ENCODE assay signal across 15 cellular contexts in the genomic region with DNA sequence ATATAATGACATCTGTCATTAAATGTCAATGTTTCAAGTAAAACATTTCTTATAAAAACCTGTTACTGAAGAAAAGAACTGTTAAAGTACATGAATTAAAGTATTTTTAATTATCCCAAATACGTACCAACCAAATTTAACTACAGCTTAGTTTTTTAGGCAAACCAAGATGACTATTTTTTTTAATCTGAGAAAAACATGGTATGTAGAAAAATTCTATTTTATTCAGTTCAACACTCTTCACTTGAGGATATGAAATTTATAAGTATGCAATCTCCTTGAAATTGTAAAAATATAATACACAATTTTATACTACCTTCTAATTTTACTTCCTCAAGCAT.
DNase-seq lines count a peak whose midpoint lies in the region; ATAC-seq and TF ChIP-seq lines count a peak whose summit lies in the region.
"Had no signal": no experiment of that assay in that cellular context is flagged by ENCODE, and none has a peak within 500 bp of the region (broad histone marks: within the 10 kb centered on the region; RNA-seq: fewer than 3 reads in every experiment).

No MANE protein-coding gene starts in this region.

- peaks cover 12% of the 10 kb centered on the region; the same call in 1 of the 2 replicates for H4K20me1 ChIP-seq in HCT116 (ENCODE audit: insufficient read depth)

- H3K4me1 Mint-ChIP-seq in activated naive CD8-positive, alpha-beta T cell treated with anti-CD3 and anti-CD28 coated beads for 36 hours = peaks cover 46% of the 10 kb centered on the region

- H3K27ac Mint-ChIP-seq in activated naive CD8-positive, alpha-beta T cell treated with anti-CD3 and anti-CD28 coated beads for 36 hours = no peak overlapping the region

- H3K4me3 ChIP-seq in HCT116 (replicated peaks in 1 of 2; ENCODE audit: low read depth in 1 of 2, low read length in 2 of 2) = peak overlapping the region; percentile 65 to 72
- H3K4me3 ChIP-seq in fibroblast of the aortic adventitia (ENCODE audit: low read depth, low read length) = peak overlapping the region; percentile 79
- peak overlapping the region in 4 of 7 experiments; percentile 3 to 63 (median 52) for H3K4me3 ChIP-seq in skin epidermis
- H3K4me3 ChIP-seq: adrenal gland, gastroesophageal sphincter, thoracic aorta had no signal

- H3K4me1 ChIP-seq in HCT116 (ENCODE audit: control insufficient read depth in 1 of 2, insufficient read depth in 2 of 2, low read length in 2 of 2) = peaks cover 57 to 83% of the 10 kb centered on the region in 2 experiments

- H3K4me2 ChIP-seq in HCT116 (ENCODE audit: low read length) = peak overlapping the region; percentile 73

- peaks cover 20% of the 10 kb centered on the region for H3K27me3 Mint-ChIP-seq in activated naive CD8-positive, alpha-beta T cell treated with anti-CD3 and anti-CD28 coated beads for 36 hours

- peaks cover 99% of the 10 kb centered on the region for H3K79me2 ChIP-seq in HCT116 (ENCODE audit: insufficient read depth, low read length)

- no peaks in the 10 kb centered on the region for H3K9me3 Mint-ChIP-seq in activated naive CD8-positive, alpha-beta T cell treated with anti-CD3 and anti-CD28 coated beads for 36 hours

- RAD21 ChIA-PET in HCT116 (lab: Charles Lee; ENCODE audit: low non-redundant PET in 1 of 2, low total read pairs in 2 of 2, uncharacterized antibody in 2 of 2, unreplicated experiment in 2 of 2) = no interaction called here

- CTCF ChIA-PET in HCT116 (lab: Charles Lee) = interaction anchor here (1.3 kb wide), 1 partner anchor 232 kb away, joined by 3 read pairs; no protein-coding TSS in a partner anchor

- H3K9me2 ChIP-seq in HCT116 (ENCODE audit: insufficient read depth) = no peaks in the 10 kb centered on the region

- H2AFZ ChIP-seq in HCT116 (ENCODE audit: low read depth, low read length, poor library complexity, severe bottlenecking) = no peak overlapping the region

- H3K36me3 ChIP-seq in HCT116 (ENCODE audit: control insufficient read depth in 1 of 2, insufficient read depth in 2 of 2, low read length in 2 of 2) = peaks cover 13 to 39% of the 10 kb centered on the region in 2 experiments; a peak in 3 of 4 replicates
- H3K36me3 ChIP-seq: adrenal gland, gastroesophageal sphincter, thoracic aorta had no signal

- intact Hi-C loops in HCT116 (cut with micrococcal nuclease) = no loop called here

- TF ChIP-seq RAD21 in HCT116 (IDR thresholded peaks at IDR 0.05; ENCODE audit: low read depth) = no peak

- TF ChIP-seq CTCF in HCT116 (IDR thresholded peaks at IDR 0.05 in 2 of 3, conservative IDR thresholded peaks at IDR 0.05 in 1 of 3; ENCODE audit: borderline replicate concordance in 1 of 3, insufficient read depth in 1 of 3, low read depth in 2 of 3, low read length in 2 of 3) (no peak), fibroblast of the aortic adventitia (IDR thresholded peaks at IDR 0.05; ENCODE audit: insufficient read depth, low read length) (no peak)

- BruUV-seq in HCT116 (replicated peaks; lab: Mats Ljungman, UMichigan) = no TSS peak

- no peaks in the 10 kb centered on the region for H3K9me3 ChIP-seq in HCT116 (ENCODE audit: control insufficient read depth in 1 of 2, insufficient read depth in 1 of 2, low read depth in 1 of 2, low read length in 2 of 2)
- H3K9me3 ChIP-seq: adrenal gland, gastroesophageal sphincter, thoracic aorta had no signal

- no peaks in the 10 kb centered on the region for H3K27me3 ChIP-seq in HCT116 (ENCODE audit: insufficient read depth, low read length)

- POLR2A ChIA-PET in HCT116 (lab: Charles Lee) = interaction anchor here (1.0 to 3.9 kb wide), 10 partner anchors 11 to 232 kb away, joined by 3 to 64 read pairs (median 18); no protein-coding TSS in a partner anchor

- no peak for ATAC-seq in HCT116
- ATAC-seq: gastroesophageal sphincter had no signal

- no peak for TF ChIP-seq POLR2A in HCT116 (IDR thresholded peaks at IDR 0.05; ENCODE audit: borderline replicate concordance, extremely low read depth, insufficient read depth, insufficient read length)

- DNase-seq in HCT116 (ENCODE audit: low read depth, low spot score) (no peak), fibroblast of the aortic adventitia (ENCODE audit: low read depth) (no peak), DMS153 treated with DMSO at 0.1 percent for 48 hours (lab: John Stamatoyannopoulos, UW; ENCODE audit: unreplicated experiment) (no peak), NCI-H2029 (lab: John Stamatoyannopoulos, UW) (no peak), NCI-H226 (no peak)
- no peak for DNase-seq in activated naive CD8-positive, alpha-beta T cell treated with anti-CD3 and anti-CD28 coated beads for 36 hours
- DNase-seq: activated CD4-positive, alpha-beta T cell treated with anti-CD3 and anti-CD28 coated beads for 1 hour; adrenal gland; dermis blood vessel endothelial cell; NCI-H1930; NCI-H69; T-helper 1 cell had no signal

- H3K27ac ChIP-seq in HCT116 (ENCODE audit: low read depth, low read length) = peak overlapping the region; percentile 99
- peak overlapping the region in 5 of 21 experiments; percentile 78 to 94 (median 89) for H3K27ac ChIP-seq in skin epidermis
- H3K27ac ChIP-seq: adrenal gland, gastroesophageal sphincter, thoracic aorta had no signal

- H3K36me3 Mint-ChIP-seq in activated naive CD8-positive, alpha-beta T cell treated with anti-CD3 and anti-CD28 coated beads for 36 hours = peaks cover 4% of the 10 kb centered on the region

- peak overlapping the region; percentile 89 for H3K4me3 Mint-ChIP-seq in activated naive CD8-positive, alpha-beta T cell treated with anti-CD3 and anti-CD28 coated beads for 36 hours

- H3K9ac ChIP-seq in HCT116 (ENCODE audit: low read length) = peak overlapping the region; percentile 82

TF ChIP-seq in HCT116, 20 proteins besides CTCF, POLR2A, EP300 and RAD21:
- TF ChIP-seq CEBPB (IDR thresholded peaks at IDR 0.05; ENCODE audit: low read depth) = no peak
- no peak for TF ChIP-seq ATF3 (IDR thresholded peaks at IDR 0.05)
- TF ChIP-seq MAX (IDR thresholded peaks at IDR 0.05) = no peak
- no peak for TF ChIP-seq EZH2phosphoT487 (IDR thresholded peaks at IDR 0.05; ENCODE audit: borderline replicate concordance)
- no peak for TF ChIP-seq EGR1 (IDR thresholded peaks at IDR 0.05; ENCODE audit: low read depth)
- TF ChIP-seq SP1 (IDR thresholded peaks at IDR 0.05; ENCODE audit: low read depth) = no peak
- no peak for TF ChIP-seq ZFX (IDR thresholded peaks at IDR 0.05)
- TF ChIP-seq EZH2 (IDR thresholded peaks at IDR 0.05) = no peak
- no peak for TF ChIP-seq POLR2AphosphoS5 (IDR thresholded peaks at IDR 0.05; ENCODE audit: low read depth, low read length)
- no peak for TF ChIP-seq TCF7L2 (IDR thresholded peaks at IDR 0.05; ENCODE audit: borderline replicate concordance, extremely low read depth, insufficient read depth, insufficient read length)
- TF ChIP-seq CBX3 (IDR thresholded peaks at IDR 0.05; ENCODE audit: low read depth) = no peak
- TF ChIP-seq SRF (IDR thresholded peaks at IDR 0.05; ENCODE audit: low read depth) = no peak
- TF ChIP-seq FOSL1 (IDR thresholded peaks at IDR 0.05; ENCODE audit: low read depth) = no peak
- no peak for TF ChIP-seq REST (IDR thresholded peaks at IDR 0.05; ENCODE audit: low read depth)
TF ChIP-seq in HCT116: peak in this region for 0.
